14 cellular contexts compared by ENCODE assay signal in the genomic region with DNA sequence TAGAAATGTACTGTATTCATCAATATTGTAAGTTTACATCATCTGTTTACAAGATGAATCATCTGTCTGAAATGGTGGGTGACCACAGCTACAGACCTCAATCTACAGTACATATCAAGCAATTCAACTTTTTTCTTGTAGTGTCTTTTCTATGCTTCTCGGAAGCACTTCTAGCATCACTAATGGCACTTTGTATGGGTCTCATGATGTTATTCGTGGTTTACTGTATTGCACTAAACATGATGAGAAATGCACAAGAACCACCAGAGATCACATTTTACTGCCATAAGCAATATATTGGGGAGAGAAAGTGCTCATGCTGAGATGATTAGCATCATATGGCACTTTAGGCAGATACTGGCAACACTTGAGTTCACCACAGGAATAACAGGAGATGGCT. TPM values are rescaled to one million over a fixed set of nuclear protein-coding genes. Genes with fewer than 3 reads are reported as not detected.
A peak's percentile ranks its signal among the peaks of the same experiment; 100 is the strongest.
DNase-seq lines count a peak whose midpoint lies in the region; ATAC-seq and TF ChIP-seq lines count a peak whose summit lies in the region.
"Had no signal": no experiment of that assay in that cellular context is flagged by ENCODE, and none has a peak within 500 bp of the region (broad histone marks: within the 10 kb centered on the region; RNA-seq: fewer than 3 reads in every experiment).

No MANE protein-coding gene starts in this region.

- TF ChIP-seq CTCF in AG10803 (conservative IDR thresholded peaks at IDR 0.05; ENCODE audit: low read length) (no peak), foreskin fibroblast (IDR thresholded peaks at IDR 0.05; ENCODE audit: low read depth, low read length) (no peak)

- H3K36me3 ChIP-seq in neuronal stem cell (replicated peaks in 1 of 2; ENCODE audit: control insufficient read depth in 2 of 2, insufficient read depth in 2 of 2, low read length in 2 of 2): peaks cover 0 to 15% of the 10 kb centered on the region in 2 donors

- no peak overlapping the region for H2BK12ac ChIP-seq in neuronal stem cell (ENCODE audit: low read length)

- no peaks in the 10 kb centered on the region for H3K27me3 ChIP-seq in neuronal stem cell (ENCODE audit: control insufficient read depth in 3 of 3, insufficient read depth in 3 of 3, low read depth in 1 of 3, low read length in 3 of 3)

- no peak overlapping the region for H4K8ac ChIP-seq in neuronal stem cell (ENCODE audit: low read depth, low read length)

- no peaks in the 10 kb centered on the region for H3K36me3 Mint-ChIP-seq in activated naive CD4-positive, alpha-beta T cell treated with anti-CD3 and anti-CD28 coated beads, Interleukin-2, amount 10 ng/mL, durations not matched to agents 7 days and 5 days

- peaks cover 5% of the 10 kb centered on the region for H3K79me1 ChIP-seq in neuronal stem cell (ENCODE audit: low read depth, low read length)

- no peak overlapping the region for H3K4ac ChIP-seq in neuronal stem cell (ENCODE audit: low read length)

- peaks cover 0 to 6% of the 10 kb centered on the region in 2 donors for H3K9me3 ChIP-seq in neuronal stem cell (replicated peaks in 1 of 2; ENCODE audit: control insufficient read depth in 2 of 2, insufficient read depth in 1 of 2, low read depth in 1 of 2, low read length in 2 of 2)

- H3K4me2 ChIP-seq in neuronal stem cell (ENCODE audit: insufficient read depth, low read length, poor library complexity, severe bottlenecking): no peak overlapping the region
- H3K4me2 ChIP-seq: KMS-11, PC-9 had no signal

- H3K4me3 Mint-ChIP-seq in activated naive CD4-positive, alpha-beta T cell treated with anti-CD3 and anti-CD28 coated beads, Interleukin-2, amount 10 ng/mL, durations not matched to agents 7 days and 5 days: no peak overlapping the region
- H3K4me3 Mint-ChIP-seq: activated CD4-positive, alpha-beta memory T cell treated with anti-CD3 and anti-CD28 coated beads for 36 hours had no signal

- H3K18ac ChIP-seq in neuronal stem cell (ENCODE audit: low read length): no peak overlapping the region

- H3K27me3 Mint-ChIP-seq in activated naive CD4-positive, alpha-beta T cell treated with anti-CD3 and anti-CD28 coated beads, Interleukin-2, amount 10 ng/mL, durations not matched to agents 7 days and 5 days: no peaks in the 10 kb centered on the region
- H3K27me3 Mint-ChIP-seq: activated CD4-positive, alpha-beta memory T cell treated with anti-CD3 and anti-CD28 coated beads for 36 hours had no signal

- no peak overlapping the region for H3K14ac ChIP-seq in neuronal stem cell (ENCODE audit: low read length)

- CTCF ChIA-PET in activated naive CD4-positive, alpha-beta T cell treated with anti-CD3 and anti-CD28 coated beads, Interleukin-2, amount 10 ng/mL, durations not matched to agents 7 days and 5 days (lab: Charles Lee): no interaction called here

- peaks cover 2% of the 10 kb centered on the region for H3K4me1 Mint-ChIP-seq in activated naive CD4-positive, alpha-beta T cell treated with anti-CD3 and anti-CD28 coated beads, Interleukin-2, amount 10 ng/mL, durations not matched to agents 7 days and 5 days

- H4K91ac ChIP-seq in neuronal stem cell (ENCODE audit: low read depth, low read length, poor library complexity): no peak overlapping the region

- H3K9ac ChIP-seq in neuronal stem cell (ENCODE audit: low read depth, low read length, poor library complexity): no peak overlapping the region
- H3K9ac ChIP-seq: KMS-11 had no signal

- H3K9me3 Mint-ChIP-seq in activated naive CD4-positive, alpha-beta T cell treated with anti-CD3 and anti-CD28 coated beads, Interleukin-2, amount 10 ng/mL, durations not matched to agents 7 days and 5 days: peaks cover 5% of the 10 kb centered on the region

- H2AFZ ChIP-seq in neuronal stem cell (ENCODE audit: low read length): no peak overlapping the region
- H2AFZ ChIP-seq: PC-9 had no signal

- no peak overlapping the region for H2BK15ac ChIP-seq in neuronal stem cell (ENCODE audit: low read length)

- peaks cover 1 to 6% of the 10 kb centered on the region in 2 donors for H3K4me1 ChIP-seq in neuronal stem cell (ENCODE audit: control insufficient read depth in 2 of 2, insufficient read depth in 1 of 2, low read depth in 1 of 2, low read length in 2 of 2)

- no peak overlapping the region for H3K27ac Mint-ChIP-seq in activated naive CD4-positive, alpha-beta T cell treated with anti-CD3 and anti-CD28 coated beads, Interleukin-2, amount 10 ng/mL, durations not matched to agents 7 days and 5 days
- H3K27ac Mint-ChIP-seq: activated CD4-positive, alpha-beta memory T cell treated with anti-CD3 and anti-CD28 coated beads for 36 hours had no signal

- no CpG with 5 or more reads among the region's 2 CpGs for WGBS in neuronal stem cell (ENCODE audit: extremely low coverage in 2 of 2, insufficient read length in 2 of 2, insufficient replicate concordance in 1 of 2), 2 donors

- no peak for ATAC-seq in GM19035 (IDR thresholded peaks at IDR 0.05; ENCODE audit: unreplicated experiment)

- H3K4me3 ChIP-seq in AG10803 (ENCODE audit: low read length) (no peak overlapping the region), foreskin fibroblast (ENCODE audit: low read depth in 1 of 2, low read length in 2 of 2) (no peak overlapping the region), neuronal stem cell (ENCODE audit: low read length in 2 of 2) (no peak overlapping the region)
- H3K4me3 ChIP-seq: PC-9 had no signal

- H2BK5ac ChIP-seq in neuronal stem cell (ENCODE audit: low read length): no peak overlapping the region

- H3K23ac ChIP-seq in neuronal stem cell (ENCODE audit: low read depth, low read length, poor library complexity): no peak overlapping the region

- H3K27ac ChIP-seq in neuronal stem cell (replicated peaks; ENCODE audit: low read length): no peak overlapping the region
- H3K27ac ChIP-seq: C4-2B, KMS-11, PC-9 had no signal

- no peak overlapping the region for H2AK5ac ChIP-seq in neuronal stem cell (ENCODE audit: low read depth, low read length)

- H2BK120ac ChIP-seq in neuronal stem cell (ENCODE audit: low read depth, low read length): no peak overlapping the region

- DNase-seq in AG10803 (ENCODE audit: low read depth): peak; percentile 76
- DNase-seq in HT1080 (ENCODE audit: low read depth): peak; percentile 62
- DNase-seq in SW480 (ENCODE audit: low spot score): peak; percentile 42
- DNase-seq in foreskin fibroblast: peak; percentile 54 to 72
- no peak for DNase-seq in neuronal stem cell (ENCODE audit: low spot score)
- DNase-seq in activated naive CD4-positive, alpha-beta T cell treated with anti-CD3 and anti-CD28 coated beads, Interleukin-2, amount 10 ng/mL, durations not matched to agents 7 days and 5 days: no peak
- no peak for DNase-seq in NCI-H1092 treated with DMSO at 0.1 percent for 48 hours (lab: John Stamatoyannopoulos, UW)
- DNase-seq: activated CD4-positive, alpha-beta memory T cell treated with anti-CD3 and anti-CD28 coated beads for 36 hours; activated effector memory CD4-positive, alpha-beta T cell treated with anti-CD3 and anti-CD28 coated beads, Interleukin-2, amount 50 U/mL, for 16 hours; cerebellar nuclear complex had no signal

RNA-seq across cellular contexts. Expression of gene BTBD3, which starts 15.4 kb away (rescaled TPM):
- total RNA-seq in HT1080 (2014; rRNA removed; shearing (Covaris generic)): 22.2 and 32.1 TPM in 2 replicates
- polyA plus RNA-seq in HT1080 (2015; cell fraction: cytosol; rRNA removed): 30.4 and 34.6 TPM in 2 replicates
- polyA plus RNA-seq in HT1080 (2015; cell fraction: nucleus; rRNA removed): 25.1 and 33.2 TPM in 2 replicates
- polyA plus RNA-seq in neuronal stem cell (2013, experiment 1 of 2): 42.9 TPM
- polyA plus RNA-seq in neuronal stem cell (2013, experiment 2 of 2): 46.6 TPM

Comparison
In these comparisons a context has a peak if more than half of its experiments do, and no peak if none do; other contexts are left out.
1. DNase-seq: peak in AG10803 (single experiment), HT1080 (single experiment), SW480 (single experiment) and foreskin fibroblast (2 of 2); none in neuronal stem cell (single experiment), activated naive CD4-positive, alpha-beta T cell treated with anti-CD3 and anti-CD28 coated beads, Interleukin-2, amount 10 ng/mL, durations not matched to agents 7 days and 5 days (single experiment) and NCI-H1092 treated with DMSO at 0.1 percent for 48 hours (single experiment).